ENCODE assay signal across 23 cellular contexts in genomic region chr13:28231642-28232041, GRCh38.
DNase-seq lines count a peak whose midpoint lies in the region; ATAC-seq, FAIRE-seq and TF ChIP-seq lines count a peak whose summit lies in the region.
"Had no signal": no experiment of that assay in that cellular context is flagged by ENCODE, and none has a peak within 500 bp of the region (broad histone marks: within the 10 kb centered on the region; RNA-seq: fewer than 3 reads in every experiment).

No MANE protein-coding gene starts in this region.

- H3K36me3 Mint-ChIP-seq in WTC11 = no peaks in the 10 kb centered on the region; the same call in 1 of the 2 replicates
- H3K36me3 Mint-ChIP-seq in stimulated activated naive B cell treated with anti-CD40 and anti-IgM and Interleukin-4, amounts not matched to agents 10 μg/mL and 1 μg/mL and 100 μg/mL, for 72 hours = peaks cover 19 to 33% of the 10 kb centered on the region in 2 donors

- H3K4me3 Mint-ChIP-seq in WTC11 = no peak overlapping the region
- no peak overlapping the region for H3K4me3 Mint-ChIP-seq in stimulated activated naive B cell treated with anti-CD40 and anti-IgM and Interleukin-4, amounts not matched to agents 10 μg/mL and 1 μg/mL and 100 μg/mL, for 72 hours
- H3K4me3 Mint-ChIP-seq: CD14-positive monocyte; CD4-positive, alpha-beta T cell; GM23338; H9 had no signal

- no peak for TF ChIP-seq RAD21 in HepG2 (CRISPR knock-in tag; IDR thresholded peaks at IDR 0.05)

- TF ChIP-seq EP300 in HepG2 (IDR thresholded peaks at IDR 0.05; ENCODE audit: low read depth in 2 of 2, low read length in 2 of 2) = no peak
- no peak for TF ChIP-seq EP300 in HepG2 (CRISPR knock-in tag; IDR thresholded peaks at IDR 0.05; ENCODE audit: borderline replicate concordance)

- no peak overlapping the region for H3K27ac Mint-ChIP-seq in WTC11
- peak overlapping the region; percentile 3 for H3K27ac Mint-ChIP-seq in stimulated activated naive B cell treated with anti-CD40 and anti-IgM and Interleukin-4, amounts not matched to agents 10 μg/mL and 1 μg/mL and 100 μg/mL, for 72 hours
- H3K27ac Mint-ChIP-seq: CD4-positive, alpha-beta T cell; GM23338 had no signal

- H2AFZ ChIP-seq in HepG2 (ENCODE audit: low read length) = no peak overlapping the region
- H2AFZ ChIP-seq: GM23338 had no signal

- intact Hi-C loops in HepG2 (cut with micrococcal nuclease; ENCODE audit: unreplicated experiment) (no loop called here), right lobe of liver (cut with DNase I) (no loop called here)

- H3K9me3 ChIP-seq in HepG2 (ENCODE audit: low read length) (no peaks in the 10 kb centered on the region), right lobe of liver (no peaks in the 10 kb centered on the region)
- H3K9me3 ChIP-seq: A549, BE2C had no signal

- POLR2A ChIA-PET in HepG2 (lab: Yijun Ruan, JAX) (no interaction called here), WTC11 (lab: Charles Lee) (interaction anchor here (0.6 kb wide), 1 partner anchor 439 kb away, joined by 5 read pairs; no protein-coding TSS in a partner anchor)

- in situ Hi-C loops in HepG2 (cut with HindIII; ENCODE audit: extremely low pct_ligation_motif_present, low pct_unique_long_range_greater_than_20kb) = no loop called here

- no peak for DNase-seq in HepG2 (ENCODE audit: low spot score)
- DNase-seq in right lobe of liver = no peak
- DNase-seq in WTC11 (ENCODE audit: low spot score) = no peak
- no peak for DNase-seq in stimulated activated naive B cell treated with anti-CD40 and anti-IgM and Interleukin-4, amounts not matched to agents 10 μg/mL and 1 μg/mL and 100 μg/mL, for 72 hours
- no peak for DNase-seq in NCI-H187 (lab: John Stamatoyannopoulos, UW)
- DNase-seq in HPDE6-E6E7 (ENCODE audit: extremely low spot score) = no peak
- DNase-seq: 8988T; ACHN; AML-193; BE2C; Calu3; CD4-positive, alpha-beta T cell; COR-L47; DMS53; DMS79 treated with DMSO at 0.1 percent for 48 hours; GF-D8; H9 had no signal

- H3K9me3 Mint-ChIP-seq in WTC11 = no peaks in the 10 kb centered on the region
- H3K9me3 Mint-ChIP-seq in stimulated activated naive B cell treated with anti-CD40 and anti-IgM and Interleukin-4, amounts not matched to agents 10 μg/mL and 1 μg/mL and 100 μg/mL, for 72 hours = no peaks in the 10 kb centered on the region
- H3K9me3 Mint-ChIP-seq: CD14-positive monocyte; CD4-positive, alpha-beta T cell; GM23338; H9 had no signal

- no peak for TF ChIP-seq POLR2A in HepG2 (IDR thresholded peaks at IDR 0.05; ENCODE audit: insufficient read depth in 1 of 2, low read depth in 2 of 2, low read length in 2 of 2)
- TF ChIP-seq POLR2A in right lobe of liver (IDR thresholded peaks at IDR 0.05) = no peak

- ATAC-seq in HepG2 = no peak
- no peak for ATAC-seq in right lobe of liver
- ATAC-seq in WTC11 = no peak
- no peak for ATAC-seq in stimulated activated naive B cell treated with anti-CD40 and anti-IgM and Interleukin-4, amounts not matched to agents 10 μg/mL and 1 μg/mL and 100 μg/mL, for 72 hours (replicated peaks)
- ATAC-seq: A549, GM23338, HCT116 had no signal

- TF ChIP-seq CTCF in HepG2 (CRISPR knock-in tag; IDR thresholded peaks at IDR 0.05) = no peak
- TF ChIP-seq CTCF in right lobe of liver (IDR thresholded peaks at IDR 0.05) = no peak
- TF ChIP-seq CTCF in WTC11 (IDR thresholded peaks at IDR 0.05) = no peak

- H3K4me3 ChIP-seq in HepG2 (replicated peaks in 1 of 3; ENCODE audit: insufficient read depth in 1 of 3, low read depth in 2 of 3, low read length in 3 of 3) (no peak overlapping the region), right lobe of liver (no peak overlapping the region)
- H3K4me3 ChIP-seq: A549; BLaER1 treated with 17β-estradiol and CSF1 and Interleukin-3, amounts not matched to agents 10 nM and 100 nM; GM23338 had no signal

- peaks cover 40% of the 10 kb centered on the region for H3K4me1 Mint-ChIP-seq in WTC11
- H3K4me1 Mint-ChIP-seq in stimulated activated naive B cell treated with anti-CD40 and anti-IgM and Interleukin-4, amounts not matched to agents 10 μg/mL and 1 μg/mL and 100 μg/mL, for 72 hours = peaks cover 10 to 33% of the 10 kb centered on the region in 2 donors
- H3K4me1 Mint-ChIP-seq: CD14-positive monocyte had no signal

- no peaks in the 10 kb centered on the region for H4K20me1 ChIP-seq in HepG2 (ENCODE audit: insufficient read depth, low read length)

- no peaks in the 10 kb centered on the region for H3K79me2 ChIP-seq in HepG2 (ENCODE audit: insufficient read depth, low read length)

- H3K27me3 ChIP-seq in HepG2 (ENCODE audit: control insufficient read depth in 1 of 2, insufficient read depth in 2 of 2, low read length in 2 of 2) = no peaks in the 10 kb centered on the region
- H3K27me3 ChIP-seq in right lobe of liver = no peaks in the 10 kb centered on the region
- H3K27me3 ChIP-seq: BE2C; BLaER1 treated with 17β-estradiol and CSF1 and Interleukin-3, amounts not matched to agents 10 nM and 100 nM had no signal

- no TSS peak for BruUV-seq in HepG2 (replicated peaks; lab: Mats Ljungman, UMichigan)

- 94% methylated on average over 3 of the region's 3 CpGs for WGBS in HepG2 (ENCODE audit: low lambda C conversion rate)
- 84% methylated on average over 3 of the region's 3 CpGs for WGBS in right lobe of liver (ENCODE audit: insufficient coverage, low coverage, low lambda C conversion rate, missing lambda C conversion rate)

- no peaks in the 10 kb centered on the region for H3K27me3 Mint-ChIP-seq in WTC11 (ENCODE audit: low read depth)
- H3K27me3 Mint-ChIP-seq in stimulated activated naive B cell treated with anti-CD40 and anti-IgM and Interleukin-4, amounts not matched to agents 10 μg/mL and 1 μg/mL and 100 μg/mL, for 72 hours = no peaks in the 10 kb centered on the region
- H3K27me3 Mint-ChIP-seq: CD4-positive, alpha-beta T cell had no signal

- no peaks in the 10 kb centered on the region for H3K4me1 ChIP-seq in HepG2 (ENCODE audit: insufficient read depth, low read length)
- H3K4me1 ChIP-seq in right lobe of liver = no peaks in the 10 kb centered on the region
- H3K4me1 ChIP-seq: A549, BE2C had no signal

- H3K36me3 ChIP-seq in HepG2 (replicated peaks in 1 of 2; ENCODE audit: control insufficient read depth in 1 of 2, insufficient read depth in 2 of 2, low read length in 2 of 2) (no peaks in the 10 kb centered on the region; a peak in 1 of 5 replicates), right lobe of liver (no peaks in the 10 kb centered on the region)
- H3K36me3 ChIP-seq: BE2C had no signal

- CTCF ChIA-PET in HepG2 (lab: Yijun Ruan, JAX; ENCODE audit: low intra/inter-chr PET ratio, low total read pairs) = no interaction called here
- CTCF ChIA-PET in WTC11 (lab: Charles Lee) = no interaction called here

- H3K27ac ChIP-seq in HepG2 (ENCODE audit: extremely low read length, insufficient read depth, low read length) (no peak overlapping the region), right lobe of liver (no peak overlapping the region)
- H3K27ac ChIP-seq: A549; BLaER1 treated with 17β-estradiol and CSF1 and Interleukin-3, amounts not matched to agents 10 nM and 100 nM had no signal

- FAIRE-seq in HepG2 (lab: Jason Lieb, UNC) = no peak
- FAIRE-seq: A549, GM12892 had no signal

- no peak overlapping the region for H3K4me2 ChIP-seq in HepG2 (ENCODE audit: low read depth, low read length)
- H3K4me2 ChIP-seq: A549; BLaER1 treated with 17β-estradiol and CSF1 and Interleukin-3, amounts not matched to agents 10 nM and 100 nM; GM23338 had no signal

- no peak overlapping the region for H3K9ac ChIP-seq in HepG2 (ENCODE audit: insufficient read depth, low read depth, low read length)
- H3K9ac ChIP-seq: BLaER1 treated with 17β-estradiol and CSF1 and Interleukin-3, amounts not matched to agents 10 nM and 100 nM had no signal

TF ChIP-seq in HepG2, 621 proteins besides CTCF, POLR2A, EP300 and RAD21 (continues in another document):
- TF ChIP-seq DMAP1 (CRISPR knock-in tag; IDR thresholded peaks at IDR 0.05) (no peak), BATF2 (CRISPR knock-in tag; IDR thresholded peaks at IDR 0.05) (no peak), ATF2 (CRISPR knock-in tag; IDR thresholded peaks at IDR 0.05) (no peak), ZNF619 (CRISPR knock-in tag; IDR thresholded peaks at IDR 0.05) (no peak)

TF ChIP-seq in WTC11, 78 proteins besides CTCF, POLR2A, EP300 and RAD21:
- peak; percentile 66 for TF ChIP-seq ZNF121 (CRISPR knock-in tag; IDR thresholded peaks at IDR 0.05)
- TF ChIP-seq, protein P1, sequence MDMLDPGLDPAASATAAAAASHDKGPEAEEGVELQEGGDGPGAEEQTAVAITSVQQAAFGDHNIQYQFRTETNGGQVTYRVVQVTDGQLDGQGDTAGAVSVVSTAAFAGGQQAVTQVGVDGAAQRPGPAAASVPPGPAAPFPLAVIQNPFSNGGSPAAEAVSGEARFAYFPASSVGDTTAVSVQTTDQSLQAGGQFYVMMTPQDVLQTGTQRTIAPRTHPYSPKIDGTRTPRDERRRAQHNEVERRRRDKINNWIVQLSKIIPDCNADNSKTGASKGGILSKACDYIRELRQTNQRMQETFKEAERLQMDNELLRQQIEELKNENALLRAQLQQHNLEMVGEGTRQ (CRISPR knock-in tag; IDR thresholded peaks at IDR 0.05) = no peak

Comparison
In these comparisons a context has a peak if more than half of its experiments do, and no peak if none do; other contexts are left out.
1. Of the 50 proteins assayed by ChIP-seq in both HepG2 and WTC11: peak only in HepG2: none; only in WTC11: none; in both: ZNF121; in neither: 49.